Comparison of ENCODE assay signal across 17 cellular contexts in the genomic region with DNA sequence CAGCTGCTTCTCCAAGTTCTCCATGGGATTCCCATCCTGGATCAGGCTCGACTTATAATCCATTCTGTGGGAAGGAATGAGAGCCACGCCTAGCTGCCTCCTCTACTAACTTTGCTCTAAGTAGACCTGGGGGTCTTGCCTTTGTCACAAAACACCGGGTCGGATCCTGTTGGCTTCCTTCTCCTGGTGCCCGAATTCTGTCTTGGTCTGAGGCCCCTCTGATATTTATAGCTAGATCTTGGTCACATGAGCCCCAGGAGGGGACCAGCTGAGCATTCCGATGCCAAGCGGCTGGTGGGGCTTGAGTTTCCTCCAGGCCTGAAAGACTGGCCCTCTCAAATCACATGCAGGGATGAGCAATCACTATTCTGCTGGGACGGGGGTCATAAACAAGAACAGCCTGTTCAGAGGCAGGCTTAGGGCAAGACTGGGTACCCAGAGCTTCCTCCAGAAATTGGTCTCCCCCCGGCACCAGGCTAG. TPM values are rescaled to one million over a fixed set of nuclear protein-coding genes. Genes with fewer than 3 reads are reported as not detected.
DNase-seq lines count a peak whose midpoint lies in the region; ATAC-seq and TF ChIP-seq lines count a peak whose summit lies in the region.
"Had no signal": no experiment of that assay in that cellular context is flagged by ENCODE, and none has a peak within 500 bp of the region (broad histone marks: within the 10 kb centered on the region; RNA-seq: fewer than 3 reads in every experiment).

TRIM63 (minus strand) TSS at position 199 of the 480 bp plus-strand sequence; CDS start at position 63, 136 bp downstream.

- H3K27me3 Mint-ChIP-seq in chondrocyte (ENCODE audit: low read depth) (peaks cover 20% of the 10 kb centered on the region), glutamatergic neuron (ENCODE audit: unreplicated experiment) (peaks cover 6% of the 10 kb centered on the region)

- H3K36me3 Mint-ChIP-seq in chondrocyte (ENCODE audit: low read depth) (peaks cover 3% of the 10 kb centered on the region), glutamatergic neuron (ENCODE audit: unreplicated experiment) (no peaks in the 10 kb centered on the region)

- no peak for TF ChIP-seq CTCF in chondrocyte (IDR thresholded peaks at IDR 0.05)
- TF ChIP-seq CTCF in right atrium auricular region (IDR thresholded peaks at IDR 0.05): no peak
- TF ChIP-seq CTCF in psoas muscle (IDR thresholded peaks at IDR 0.05): no peak
- no peak for TF ChIP-seq CTCF in glutamatergic neuron (IDR thresholded peaks at IDR 0.05; ENCODE audit: partially characterized antibody, unreplicated experiment)

- intact Hi-C loops in psoas muscle (cut with DNase I): loop anchor here in 1 of 2 donors (2.0 kb wide), 1 partner anchor 31 kb away; no protein-coding TSS in a partner anchor

- H3K27me3 ChIP-seq in right atrium auricular region: no peaks in the 10 kb centered on the region
- no peaks in the 10 kb centered on the region for H3K27me3 ChIP-seq in psoas muscle (ENCODE audit: insufficient read depth in 3 of 3, low read length in 2 of 3)

- H3K27ac ChIP-seq in right atrium auricular region (peak within 1 kb of the TSS; percentile 86 to 95), psoas muscle (peak within 1 kb of the TSS; percentile 88)
- H3K27ac ChIP-seq: A549, thoracic aorta had no signal

- peaks cover 6% of the 10 kb centered on the region for H3K4me1 Mint-ChIP-seq in chondrocyte (ENCODE audit: low read depth)
- H3K4me1 Mint-ChIP-seq in glutamatergic neuron (ENCODE audit: low read depth, unreplicated experiment): peaks cover 2% of the 10 kb centered on the region

- ATAC-seq in psoas muscle (peak; percentile 62 to 87 (median 82)), HG03469 (IDR thresholded peaks at IDR 0.05; ENCODE audit: unreplicated experiment) (no peak)
- ATAC-seq: A549; effector memory CD8-positive, alpha-beta T cell had no signal

- H3K4me3 ChIP-seq in right atrium auricular region (peak within 1 kb of the TSS; percentile 55 to 57), psoas muscle (peak within 1 kb of the TSS; percentile 72)
- H3K4me3 ChIP-seq: A549, thoracic aorta had no signal

- 15 to 27% (median 20%) methylated on average over 9 of the region's 9 CpGs for WGBS in psoas muscle, 3 donors

- H3K4me3 Mint-ChIP-seq in chondrocyte (ENCODE audit: unreplicated experiment) (peak within 1 kb of the TSS; percentile 31), glutamatergic neuron (ENCODE audit: unreplicated experiment) (no peak within 1 kb of the TSS)
- H3K4me3 Mint-ChIP-seq: effector memory CD8-positive, alpha-beta T cell had no signal

- H3K4me1 ChIP-seq in right atrium auricular region (no peaks in the 10 kb centered on the region), psoas muscle (peaks cover 29% of the 10 kb centered on the region)
- H3K4me1 ChIP-seq: A549 had no signal

- no peak within 1 kb of the TSS for H3K27ac Mint-ChIP-seq in chondrocyte (ENCODE audit: unreplicated experiment)
- no peak within 1 kb of the TSS for H3K27ac Mint-ChIP-seq in glutamatergic neuron (ENCODE audit: unreplicated experiment)
- H3K27ac Mint-ChIP-seq: effector memory CD8-positive, alpha-beta T cell had no signal

- no peaks in the 10 kb centered on the region for H3K9me3 Mint-ChIP-seq in chondrocyte (ENCODE audit: low read depth)
- peaks cover 3% of the 10 kb centered on the region for H3K9me3 Mint-ChIP-seq in glutamatergic neuron (ENCODE audit: unreplicated experiment)
- H3K9me3 Mint-ChIP-seq: effector memory CD8-positive, alpha-beta T cell had no signal

- H3K36me3 ChIP-seq in right atrium auricular region (peaks cover 40% of the 10 kb centered on the region), psoas muscle (ENCODE audit: insufficient read depth in 1 of 2, low read depth in 1 of 2) (peaks cover 2 to 34% of the 10 kb centered on the region in 2 donors)
- H3K36me3 ChIP-seq: thoracic aorta had no signal

- DNase-seq in COLO829 (ENCODE audit: low spot score) (peak; percentile 78), chondrocyte (ENCODE audit: low spot score) (no peak), right atrium auricular region (ENCODE audit: low spot score) (peak; percentile 68), psoas muscle (peak; percentile 82 to 94), glutamatergic neuron (no peak)
- no peak for DNase-seq in stimulated activated CD4-positive, alpha-beta T cell treated with anti-CD3 and anti-CD28 coated beads, Interleukin-12 subunit alpha, Interleukin-12 subunit beta, amount 100 ng/mL, for 4 hours
- no peak for DNase-seq in activated CD4-positive, alpha-beta T cell treated with anti-CD3 and anti-CD28 coated beads for 1 hour
- DNase-seq: C1 segment of cervical spinal cord; cerebellar nuclear complex; DMS153; effector memory CD8-positive, alpha-beta T cell; NCI-H1105; NCI-H82; occipital lobe had no signal

- H3K9me3 ChIP-seq in right atrium auricular region: no peaks in the 10 kb centered on the region
- H3K9me3 ChIP-seq in psoas muscle: no peaks in the 10 kb centered on the region
- H3K9me3 ChIP-seq: A549, thoracic aorta had no signal

RNA-seq across cellular contexts. Expression of gene TRIM63, which starts in this region (rescaled TPM):
- 0.26 to 0.70 TPM in 2 of 3 replicates, not detected in the other for total RNA-seq in chondrocyte
- total RNA-seq in right atrium auricular region: 100 to 1,000 TPM; 118 to 151 TPM
- 1,000 to 10,000 TPM in 1 of 4 donors, 100 to 1,000 TPM in 2, 10 to 100 TPM in 1; 74.2 to 2,937 (median 350) TPM for total RNA-seq in psoas muscle
- 1,000 to 10,000 TPM in 2 of 3 donors, 100 to 1,000 TPM in 1; 369 to 2,799 (median 1,951) TPM for polyA plus RNA-seq in psoas muscle
- total RNA-seq in glutamatergic neuron (ENCODE audit: unreplicated experiment): not detected
- total RNA-seq: thoracic aorta had no signal
- polyA plus RNA-seq: A549 had no signal

Comparison
In these comparisons a context has a peak if more than half of its experiments do, and no peak if none do; other contexts are left out.
1. RNA of gene TRIM63 (total RNA-seq): 74.2 to 2,937 TPM in psoas muscle and 118 to 151 TPM in right atrium auricular region; 0.26 to 0.70 TPM in chondrocyte and not detected in glutamatergic neuron (single experiment); every median in the first group is over 10 times any median in the second.
2. DNase-seq: peak in COLO829 (single experiment), right atrium auricular region (single experiment) and psoas muscle (2 of 2); none in chondrocyte (single experiment), glutamatergic neuron (single experiment), stimulated activated CD4-positive, alpha-beta T cell treated with anti-CD3 and anti-CD28 coated beads, Interleukin-12 subunit alpha, Interleukin-12 subunit beta, amount 100 ng/mL, for 4 hours (single experiment) and activated CD4-positive, alpha-beta T cell treated with anti-CD3 and anti-CD28 coated beads for 1 hour (single experiment).